Comparison of ENCODE assay signal across 36 cellular contexts in genomic region chr10:5965266-5965665, GRCh38. TPM values are rescaled to one million over a fixed set of nuclear protein-coding genes. Genes with fewer than 3 reads are reported as not detected.
DNase-seq lines count a peak whose midpoint lies in the region; ATAC-seq, FAIRE-seq and TF ChIP-seq lines count a peak whose summit lies in the region.
"Had no signal": no experiment of that assay in that cellular context is flagged by ENCODE, and none has a peak within 500 bp of the region (broad histone marks: within the 10 kb centered on the region; RNA-seq: fewer than 3 reads in every experiment).

No MANE protein-coding gene starts in this region.

- no peak for FAIRE-seq in kidney (lab: Jason Lieb, UNC)
- FAIRE-seq in frontal cortex (lab: Jason Lieb, UNC), result no peak
- FAIRE-seq: astrocyte, D721Med, H1, HTR-8/SVneo had no signal

- H3K4me3 ChIP-seq in kidney (ENCODE audit: low read length in 2 of 2), result no peak overlapping the region
- H3K4me3 ChIP-seq: esophagus muscularis mucosa, heart left ventricle, neural progenitor cell, prostate gland, SJSA1, upper lobe of left lung had no signal

- DNase-seq in cardiac septum (ENCODE audit: low spot score) (peak; percentile 5), left cardiac atrium (no peak), kidney (peak; percentile 54), omental fat pad (ENCODE audit: low spot score) (peak; percentile 5), ureter (ENCODE audit: low spot score) (peak; percentile 19), frontal cortex (ENCODE audit: low spot score in 2 of 2) (no peak)
- no peak for DNase-seq in stimulated activated naive CD4-positive, alpha-beta T cell (lab: John Stamatoyannopoulos, UW)
- DNase-seq: activated CD4-positive, alpha-beta T cell treated with anti-CD3 and anti-CD28 coated beads for 48 hours; activated CD8-positive, alpha-beta memory T cell treated with anti-CD3 and anti-CD28 coated beads for 24 hours; activated T-cell treated with anti-CD3 and anti-CD28 coated beads, Interleukin-2, amount 50 U/mL, for 4 hours; CD4-positive, CD25-positive, alpha-beta regulatory T cell; central memory CD4-positive, alpha-beta T cell; DND-41; foreskin fibroblast; GF-D8; islet precursor cell; KBM-7; NCI-H1092; NCI-H187; NCI-H446 treated with DMSO at 0.1 percent for 48 hours; NCI-H774; RPMI8226; substantia nigra; T1000 had no signal

- H3K36me3 ChIP-seq in kidney (ENCODE audit: control insufficient read depth in 1 of 2, insufficient read depth in 2 of 2, low read length in 2 of 2), result no peaks in the 10 kb centered on the region
- H3K36me3 ChIP-seq: neural progenitor cell, prostate gland, SJSA1 had no signal

- no peak overlapping the region for H3K27ac ChIP-seq in kidney (ENCODE audit: low read depth in 2 of 2, low read length in 2 of 2)
- H3K27ac ChIP-seq: esophagus muscularis mucosa, heart left ventricle, neural progenitor cell, prostate gland, SJSA1 had no signal

- ATAC-seq in left cardiac atrium (no peak), omental fat pad (ENCODE audit: low FRiP score) (no peak), HG02973 (IDR thresholded peaks at IDR 0.05; ENCODE audit: unreplicated experiment) (no peak)
- ATAC-seq: activated T-cell treated with anti-CD3 and anti-CD28 coated beads, Interleukin-2, amount 50 U/mL, for 4 hours; heart left ventricle; stimulated activated effector memory CD8-positive, alpha-beta T cell treated with anti-CD3 and anti-CD28 coated beads, Interleukin-12 subunit alpha, Interleukin-12 subunit beta, amount 100 ng/mL, for 72 hours had no signal

- TF ChIP-seq CTCF in kidney (IDR thresholded peaks at IDR 0.05; ENCODE audit: borderline replicate concordance, extremely low read depth, insufficient read depth) (no peak), omental fat pad (IDR thresholded peaks at IDR 0.05) (no peak)

- peaks cover 0 to 3% of the 10 kb centered on the region in 2 donors for H3K4me1 ChIP-seq in kidney (ENCODE audit: control insufficient read depth in 1 of 2, insufficient read depth in 1 of 2, low read depth in 1 of 2, low read length in 2 of 2)
- H3K4me1 ChIP-seq: neural progenitor cell, prostate gland, SJSA1 had no signal

- H3K9ac ChIP-seq in kidney (ENCODE audit: low read length in 2 of 2), result no peak overlapping the region
- H3K9ac ChIP-seq: neural progenitor cell had no signal

- intact Hi-C loops in cardiac septum (cut with DNase I), result no loop called here
- intact Hi-C loops in left cardiac atrium (cut with DNase I), result no loop called here
- intact Hi-C loops in kidney (cut with DNase I), result no loop called here

- H3K9me3 ChIP-seq in kidney (ENCODE audit: control insufficient read depth in 1 of 2, low read length in 2 of 2), result no peaks in the 10 kb centered on the region
- H3K9me3 ChIP-seq: esophagus muscularis mucosa, heart left ventricle, prostate gland, SJSA1, upper lobe of left lung had no signal

RNA-seq across cellular contexts. Expression of gene IL15RA, which starts 12.1 kb away (rescaled TPM):
- total RNA-seq in cardiac septum, result 3.9 TPM
- total RNA-seq in left cardiac atrium, result 10 to 100 TPM; 10.9 to 15.7 TPM
- 13.9 TPM for total RNA-seq in kidney
- 6.8 TPM for polyA plus RNA-seq in kidney (ENCODE audit: insufficient read depth, low read depth, low replicate concordance)
- 10 to 100 TPM; 18.7 to 71.6 (median 26.8) TPM for total RNA-seq in omental fat pad
- 13.5 TPM for total RNA-seq in ureter
- not detected for total RNA-seq in frontal cortex

Comparison
In these comparisons a context has a peak if more than half of its experiments do, and no peak if none do; other contexts are left out.
1. DNase-seq: peak in cardiac septum (single experiment), kidney (single experiment), omental fat pad (single experiment) and ureter (single experiment); none in left cardiac atrium (single experiment), frontal cortex (0 of 2) and stimulated activated naive CD4-positive, alpha-beta T cell (0 of 6).